ENCODE assay signal across 11 cellular contexts in the genomic region with DNA sequence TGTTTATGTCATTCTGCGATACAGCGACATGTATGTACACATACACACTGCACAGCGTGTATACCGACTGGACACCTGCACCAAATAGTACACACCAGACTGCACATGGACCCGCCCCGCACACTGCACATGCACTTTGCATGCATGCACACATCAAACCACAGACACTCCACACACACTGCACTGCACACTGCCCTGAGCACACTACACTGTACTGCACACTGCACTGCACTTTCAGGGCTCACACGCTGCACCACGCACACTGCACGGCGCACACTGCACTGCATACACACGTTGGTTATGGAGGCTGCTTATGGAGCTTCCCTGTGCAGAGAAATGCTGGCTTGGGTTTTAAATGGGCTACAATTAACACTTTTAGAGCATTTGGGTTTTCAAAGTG. TPM values are rescaled to one million over a fixed set of nuclear protein-coding genes. Genes with fewer than 3 reads are reported as not detected.
DNase-seq lines count a peak whose midpoint lies in the region; ATAC-seq, FAIRE-seq and TF ChIP-seq lines count a peak whose summit lies in the region.
"Had no signal": no experiment of that assay in that cellular context is flagged by ENCODE, and none has a peak within 500 bp of the region (broad histone marks: within the 10 kb centered on the region; RNA-seq: fewer than 3 reads in every experiment).

No MANE protein-coding gene starts in this region.

- ATAC-seq in activated B cell treated with CpG ODN at 0.5 μM for 24 hours (ENCODE audit: low read depth), result no peak
- no peak for ATAC-seq in CD8-positive, alpha-beta T cell

- H3K27ac Mint-ChIP-seq in activated B cell treated with CpG ODN at 0.5 μM for 24 hours, result no peak overlapping the region
- H3K27ac Mint-ChIP-seq in CD8-positive, alpha-beta T cell, result no peak overlapping the region
- H3K27ac Mint-ChIP-seq: immature natural killer cell; stimulated activated naive CD8-positive, alpha-beta T cell treated with anti-CD3 and anti-CD28 coated beads, Interleukin-15, Interleukin-2, amounts not matched to agents 100 ng/mL and 50 ng/mL, for 24 hours had no signal

- TF ChIP-seq CTCF in activated B cell treated with CpG ODN at 0.5 μM for 24 hours (IDR thresholded peaks at IDR 0.05) (no peak), spleen (IDR thresholded peaks at IDR 0.05 in 8 of 11, conservative IDR thresholded peaks at IDR 0.05 in 3 of 11) (no peak)
- no peak for TF ChIP-seq CTCF in CD8-positive, alpha-beta T cell (IDR thresholded peaks at IDR 0.05)

- 69 to 86% (median 79%) methylated on average over 11 of the region's 11 CpGs for WGBS in spleen, 5 donors

- 0 out of 2 replicates have a peak, but pooled peaks cover 3% of the 10 kb centered on the region for H3K36me3 ChIP-seq in iPS-20b (ENCODE audit: insufficient read depth, low read depth, low read length)
- H3K36me3 ChIP-seq in spleen, result no peaks in the 10 kb centered on the region
- no peaks in the 10 kb centered on the region for H3K36me3 ChIP-seq in CD8-positive, alpha-beta T cell (ENCODE audit: insufficient read depth, low read length)
- H3K36me3 ChIP-seq: MG63, SJSA1 had no signal

- POLR2A ChIA-PET in activated B cell treated with CpG ODN at 0.5 μM for 24 hours (lab: Charles Lee), result interaction anchor here (0.5 to 1.4 kb wide), 2 partner anchors 181 to 591 kb away, joined by 4 to 6 read pairs; a partner anchor contains a TSS
- POLR2A ChIA-PET in CD8-positive, alpha-beta T cell (lab: Charles Lee), result no interaction called here

- intact Hi-C loops in activated B cell treated with CpG ODN at 0.5 μM for 24 hours (cut with micrococcal nuclease), result loop anchor here (5.0 kb wide), 1 partner anchor 43 kb away; no protein-coding TSS in a partner anchor
- intact Hi-C loops in spleen (cut with DNase I; ENCODE audit: low total_unique reads), result no loop called here
- intact Hi-C loops in CD8-positive, alpha-beta T cell (cut with DNase I, micrococcal nuclease), result no loop called here

- no peak for TF ChIP-seq POLR2A in spleen (IDR thresholded peaks at IDR 0.05)

- H3K27me3 Mint-ChIP-seq in activated B cell treated with CpG ODN at 0.5 μM for 24 hours, result peaks cover 51% of the 10 kb centered on the region
- peaks cover 71% of the 10 kb centered on the region for H3K27me3 Mint-ChIP-seq in CD8-positive, alpha-beta T cell (ENCODE audit: low read depth)

- H3K9me3 ChIP-seq in iPS-20b (ENCODE audit: insufficient read depth, low read depth, low read length) (no peaks in the 10 kb centered on the region), spleen (no peaks in the 10 kb centered on the region)
- H3K9me3 ChIP-seq in CD8-positive, alpha-beta T cell (ENCODE audit: low read length), result no peaks in the 10 kb centered on the region
- H3K9me3 ChIP-seq: MG63, SJSA1 had no signal

- peaks cover 69% of the 10 kb centered on the region for H3K4me1 Mint-ChIP-seq in activated B cell treated with CpG ODN at 0.5 μM for 24 hours
- H3K4me1 Mint-ChIP-seq in CD8-positive, alpha-beta T cell (ENCODE audit: low read depth), result peaks cover 20% of the 10 kb centered on the region

- peaks cover 51% of the 10 kb centered on the region for H3K27me3 ChIP-seq in iPS-20b (ENCODE audit: insufficient read depth, low read length)
- peaks cover 0 to 97% (median 47%) of the 10 kb centered on the region in 7 donors for H3K27me3 ChIP-seq in spleen (replicated peaks in 1 of 7)
- peaks cover 10% of the 10 kb centered on the region for H3K27me3 ChIP-seq in CD8-positive, alpha-beta T cell (ENCODE audit: insufficient read depth, low read length)

- H3K4me3 Mint-ChIP-seq in activated B cell treated with CpG ODN at 0.5 μM for 24 hours, result peak overlapping the region; percentile 37
- H3K4me3 Mint-ChIP-seq in CD8-positive, alpha-beta T cell, result no peak overlapping the region

- H3K27ac ChIP-seq in iPS-20b (ENCODE audit: low read length), result no peak overlapping the region
- peak overlapping the region in 4 of 8 donors; percentile 25 to 63 (median 62) for H3K27ac ChIP-seq in spleen
- H3K27ac ChIP-seq in CD8-positive, alpha-beta T cell (ENCODE audit: low read depth, low read length), result no peak overlapping the region

- H3K9me3 Mint-ChIP-seq in activated B cell treated with CpG ODN at 0.5 μM for 24 hours, result no peaks in the 10 kb centered on the region
- no peaks in the 10 kb centered on the region for H3K9me3 Mint-ChIP-seq in CD8-positive, alpha-beta T cell
- H3K9me3 Mint-ChIP-seq: immature natural killer cell; stimulated activated naive CD8-positive, alpha-beta T cell treated with anti-CD3 and anti-CD28 coated beads, Interleukin-15, Interleukin-2, amounts not matched to agents 100 ng/mL and 50 ng/mL, for 24 hours had no signal

- H3K4me1 ChIP-seq in iPS-20b (ENCODE audit: insufficient read depth, low read length) (peaks cover 36% of the 10 kb centered on the region), spleen (peaks cover 27 to 99% (median 74%) of the 10 kb centered on the region in 6 donors)
- H3K4me1 ChIP-seq in CD8-positive, alpha-beta T cell (ENCODE audit: insufficient read depth, low read length), result peaks cover 10% of the 10 kb centered on the region

- DNase-seq in HTR-8/SVneo (ENCODE audit: insufficient read length, low spot score) (no peak), activated B cell treated with CpG ODN at 0.5 μM for 24 hours (peak; percentile 4), spleen (no peak), NCI-H1092 treated with DMSO at 0.1 percent for 48 hours (lab: John Stamatoyannopoulos, UW) (no peak)
- no peak for DNase-seq in CD8-positive, alpha-beta T cell
- no peak for DNase-seq in effector CD8-positive, alpha-beta T cell (lab: John Stamatoyannopoulos, UW)
- DNase-seq: immature natural killer cell had no signal

- FAIRE-seq in HTR-8/SVneo (lab: Jason Lieb, UNC), result peak; percentile 99

- peak overlapping the region; percentile 68 for H3K4me3 ChIP-seq in iPS-20b (ENCODE audit: low read length)
- H3K4me3 ChIP-seq in spleen, result peak overlapping the region in 6 of 8 donors; percentile 20 to 73 (median 46)
- H3K4me3 ChIP-seq in CD8-positive, alpha-beta T cell (ENCODE audit: low read depth, low read length), result no peak overlapping the region
- H3K4me3 ChIP-seq: MG63 had no signal

- CTCF ChIA-PET in activated B cell treated with CpG ODN at 0.5 μM for 24 hours (lab: Charles Lee), result no interaction called here
- CTCF ChIA-PET in CD8-positive, alpha-beta T cell (lab: Charles Lee), result no interaction called here

- no peaks in the 10 kb centered on the region for H3K36me3 Mint-ChIP-seq in activated B cell treated with CpG ODN at 0.5 μM for 24 hours (ENCODE audit: low read depth)
- no peaks in the 10 kb centered on the region for H3K36me3 Mint-ChIP-seq in CD8-positive, alpha-beta T cell
- H3K36me3 Mint-ChIP-seq: immature natural killer cell had no signal

- peak overlapping the region; percentile 53; the same call in 1 of the 2 replicates for H3K9ac ChIP-seq in iPS-20b (ENCODE audit: low read depth, low read length)

RNA-seq across cellular contexts. Expression of a gene that starts 1.6 kb away (rescaled TPM):
- total RNA-seq in activated B cell treated with CpG ODN at 0.5 μM for 24 hours (0.42 and 0.46 TPM in 2 replicates), spleen (10 to 100 TPM; 25.7 to 57.2 (median 49.3) TPM)
- 10 to 100 TPM; 20.3 to 24.4 (median 21.7) TPM for polyA plus RNA-seq in spleen
- total RNA-seq in CD8-positive, alpha-beta T cell, result not detected

Comparison
In these comparisons a context has a peak if more than half of its experiments do, and no peak if none do; other contexts are left out.
1. RNA of a gene that starts 1.6 kb away (total RNA-seq): 25.7 to 57.2 TPM in spleen; 0.42 to 0.46 TPM in activated B cell treated with CpG ODN at 0.5 μM for 24 hours and not detected in CD8-positive, alpha-beta T cell; every median in the first group is over 10 times any median in the second.